ENCODE assay signal across 17 cellular contexts in genomic region chr12:114834621-114835020, GRCh38.
DNase-seq lines count a peak whose midpoint lies in the region; ATAC-seq and TF ChIP-seq lines count a peak whose summit lies in the region.
"Had no signal": no experiment of that assay in that cellular context is flagged by ENCODE, and none has a peak within 500 bp of the region (broad histone marks: within the 10 kb centered on the region; RNA-seq: fewer than 3 reads in every experiment).

No MANE protein-coding gene starts in this region.

- peak overlapping the region; percentile 52 for H3K18ac ChIP-seq in mesendoderm (ENCODE audit: low read length)

- no peaks in the 10 kb centered on the region for H3K9me2 ChIP-seq in PC-9 (ENCODE audit: insufficient read depth)
- H3K9me2 ChIP-seq: SK-N-SH had no signal

- peak overlapping the region; percentile 81 for H3K4ac ChIP-seq in mesendoderm (ENCODE audit: low read depth, low read length)

- intact Hi-C loops in PC-9 (cut with micrococcal nuclease; ENCODE audit: unreplicated experiment), result no loop called here

- no peak overlapping the region for H2AFZ ChIP-seq in PC-9
- H2AFZ ChIP-seq: neural progenitor cell had no signal

- no peaks in the 10 kb centered on the region for H3K36me3 ChIP-seq in mesendoderm (ENCODE audit: control insufficient read depth, insufficient read depth, low read length)
- H3K36me3 ChIP-seq in PC-9 (ENCODE audit: low read depth), result no peaks in the 10 kb centered on the region
- H3K36me3 ChIP-seq: neural progenitor cell had no signal

- no peak overlapping the region for H3K56ac ChIP-seq in mesendoderm (ENCODE audit: low read length)

- no peak overlapping the region for H4K5ac ChIP-seq in mesendoderm (ENCODE audit: low read length)

- no peak overlapping the region for H3K4me2 ChIP-seq in mesendoderm (ENCODE audit: low read length)
- H3K4me2 ChIP-seq in PC-9, result no peak overlapping the region
- H3K4me2 ChIP-seq: neural progenitor cell, SK-N-SH had no signal

- CTCF ChIA-PET in PC-9 (lab: Charles Lee), result no interaction called here

- H3K9me3 ChIP-seq in PC-9 (ENCODE audit: insufficient read depth, low read depth), result no peaks in the 10 kb centered on the region
- H3K9me3 ChIP-seq: SK-N-SH had no signal

- H2BK5ac ChIP-seq in mesendoderm (ENCODE audit: low read length), result no peak overlapping the region

- ATAC-seq in effector memory CD8-positive, alpha-beta T cell (replicated peaks), result no peak
- no peak for ATAC-seq in HG03571 (IDR thresholded peaks at IDR 0.05; ENCODE audit: unreplicated experiment)

- H3K4me1 Mint-ChIP-seq in effector memory CD8-positive, alpha-beta T cell (ENCODE audit: low read depth in 2 of 2), result no peaks in the 10 kb centered on the region
- H3K4me1 Mint-ChIP-seq: activated naive CD4-positive, alpha-beta T cell treated with anti-CD3 and anti-CD28 coated beads, Interleukin-2, amount 10 ng/mL, durations not matched to agents 7 days and 5 days; neural progenitor cell had no signal

- H3K79me2 ChIP-seq in mesendoderm (ENCODE audit: control insufficient read depth, insufficient read depth, low read length), result no peaks in the 10 kb centered on the region
- H3K79me2 ChIP-seq in PC-9 (ENCODE audit: low read depth), result no peaks in the 10 kb centered on the region

- H3K4me1 ChIP-seq in mesendoderm (ENCODE audit: control insufficient read depth, low read depth, low read length), result no peaks in the 10 kb centered on the region
- H3K4me1 ChIP-seq in PC-9 (replicated peaks; ENCODE audit: insufficient read depth), result no peaks in the 10 kb centered on the region
- H3K4me1 ChIP-seq: neural progenitor cell had no signal

- H4K20me1 ChIP-seq in PC-9 (ENCODE audit: insufficient read depth), result no peaks in the 10 kb centered on the region

- no peak overlapping the region for H3K27ac Mint-ChIP-seq in effector memory CD8-positive, alpha-beta T cell
- H3K27ac Mint-ChIP-seq: activated naive CD4-positive, alpha-beta T cell treated with anti-CD3 and anti-CD28 coated beads, Interleukin-2, amount 10 ng/mL, durations not matched to agents 7 days and 5 days; neural progenitor cell had no signal

- H3K4me3 ChIP-seq in choroid plexus epithelial cell (ENCODE audit: low read depth, low read length), result no peak overlapping the region
- no peak overlapping the region for H3K4me3 ChIP-seq in mesendoderm (ENCODE audit: low read length)
- no peak overlapping the region for H3K4me3 ChIP-seq in PC-9
- H3K4me3 ChIP-seq: neural progenitor cell had no signal

- no peaks in the 10 kb centered on the region for H3F3A ChIP-seq in PC-9 (ENCODE audit: insufficient read depth, low read depth)

- POLR2A ChIA-PET in PC-9 (lab: Charles Lee; ENCODE audit: unreplicated experiment), result no interaction called here

- peak; percentile 78 for DNase-seq in EH (ENCODE audit: low read depth)
- peak; percentile 89 for DNase-seq in M059J (ENCODE audit: low read depth)
- DNase-seq in choroid plexus epithelial cell (ENCODE audit: low read depth), result peak; percentile 74
- peak; percentile 94 for DNase-seq in mesendoderm
- DNase-seq in PC-9, result no peak
- no peak for DNase-seq in effector memory CD8-positive, alpha-beta T cell
- DNase-seq in cerebellar nuclear complex (lab: John Stamatoyannopoulos, UW), result no peak
- DNase-seq: activated CD4-positive, alpha-beta T cell treated with anti-CD3 and anti-CD28 coated beads, Interleukin-2, amount 50 U/mL, for 1 hour; activated naive CD4-positive, alpha-beta T cell treated with anti-CD3 and anti-CD28 coated beads, Interleukin-2, amount 10 ng/mL, durations not matched to agents 7 days and 5 days; activated T-cell treated with anti-CD3 and anti-CD28 coated beads for 4 hours; AML-193; NCI-H187; SK-N-SH; substantia nigra had no signal

- no peaks in the 10 kb centered on the region for H3K79me1 ChIP-seq in mesendoderm (ENCODE audit: low read length)

- no peak for TF ChIP-seq CTCF in choroid plexus epithelial cell (conservative IDR thresholded peaks at IDR 0.05; ENCODE audit: low read depth, low read length)
- TF ChIP-seq CTCF in PC-9 (conservative IDR thresholded peaks at IDR 0.05), result no peak

- H3K36me3 Mint-ChIP-seq in effector memory CD8-positive, alpha-beta T cell (ENCODE audit: insufficient read depth), result no peaks in the 10 kb centered on the region
- H3K36me3 Mint-ChIP-seq: activated naive CD4-positive, alpha-beta T cell treated with anti-CD3 and anti-CD28 coated beads, Interleukin-2, amount 10 ng/mL, durations not matched to agents 7 days and 5 days; neural progenitor cell had no signal

- H3K9ac ChIP-seq in mesendoderm (ENCODE audit: low read length), result no peak overlapping the region
- H3K9ac ChIP-seq: neural progenitor cell, SK-N-SH had no signal

- H2BK120ac ChIP-seq in mesendoderm (ENCODE audit: low read depth, low read length), result no peak overlapping the region

- BruUV-seq in PC-9 (replicated peaks; lab: Mats Ljungman, UMichigan), result no TSS peak

- H2BK15ac ChIP-seq in mesendoderm (replicated peaks; ENCODE audit: low read depth), result no peak overlapping the region

- H4K8ac ChIP-seq in mesendoderm (ENCODE audit: low read depth, low read length), result no peak overlapping the region

- H3K27me3 Mint-ChIP-seq in effector memory CD8-positive, alpha-beta T cell, result no peaks in the 10 kb centered on the region
- H3K27me3 Mint-ChIP-seq: activated naive CD4-positive, alpha-beta T cell treated with anti-CD3 and anti-CD28 coated beads, Interleukin-2, amount 10 ng/mL, durations not matched to agents 7 days and 5 days had no signal

- no peak overlapping the region for H2AK5ac ChIP-seq in mesendoderm (ENCODE audit: low read length)

- H3K4me3 Mint-ChIP-seq in effector memory CD8-positive, alpha-beta T cell, result no peak overlapping the region
- H3K4me3 Mint-ChIP-seq: activated naive CD4-positive, alpha-beta T cell treated with anti-CD3 and anti-CD28 coated beads, Interleukin-2, amount 10 ng/mL, durations not matched to agents 7 days and 5 days; neural progenitor cell had no signal

- no CpG with 5 or more reads among the region's 3 CpGs for WGBS in mesendoderm (ENCODE audit: extremely low coverage, insufficient coverage, low lambda C conversion rate)

- H3K9me3 Mint-ChIP-seq in effector memory CD8-positive, alpha-beta T cell, result no peaks in the 10 kb centered on the region
- H3K9me3 Mint-ChIP-seq: neural progenitor cell had no signal

- H3K27ac ChIP-seq in mesendoderm (ENCODE audit: low read depth, low read length) (peak overlapping the region; percentile 32), PC-9 (no peak overlapping the region)
- H3K27ac ChIP-seq: foreskin keratinocyte, neural progenitor cell had no signal

- H3K23ac ChIP-seq in mesendoderm (ENCODE audit: low read length), result no peak overlapping the region

- no peaks in the 10 kb centered on the region for H3K27me3 ChIP-seq in mesendoderm (ENCODE audit: insufficient read depth, low read length, poor library complexity)
- peaks cover 18% of the 10 kb centered on the region; the same call in 1 of the 2 replicates for H3K27me3 ChIP-seq in PC-9 (ENCODE audit: insufficient read depth, low read depth)
- H3K27me3 ChIP-seq: foreskin keratinocyte, neural progenitor cell had no signal

Comparison
In these comparisons a context has a peak if more than half of its experiments do, and no peak if none do; other contexts are left out.
1. DNase-seq: peak in EH (single experiment), M059J (single experiment), choroid plexus epithelial cell (single experiment) and mesendoderm (single experiment); none in PC-9 (0 of 2), effector memory CD8-positive, alpha-beta T cell (0 of 3) and cerebellar nuclear complex (0 of 2).